ENCODE assay signal across 1 cellular context in genomic region chr9:37466037-37466709, GRCh38.
TF ChIP-seq lines count a peak whose summit lies in the region.

No MANE protein-coding gene starts in this region.

TF ChIP-seq in HEK293, 187 proteins besides CTCF, POLR2A, EP300 and RAD21 (continued from another document):
- TF ChIP-seq, protein P1, sequence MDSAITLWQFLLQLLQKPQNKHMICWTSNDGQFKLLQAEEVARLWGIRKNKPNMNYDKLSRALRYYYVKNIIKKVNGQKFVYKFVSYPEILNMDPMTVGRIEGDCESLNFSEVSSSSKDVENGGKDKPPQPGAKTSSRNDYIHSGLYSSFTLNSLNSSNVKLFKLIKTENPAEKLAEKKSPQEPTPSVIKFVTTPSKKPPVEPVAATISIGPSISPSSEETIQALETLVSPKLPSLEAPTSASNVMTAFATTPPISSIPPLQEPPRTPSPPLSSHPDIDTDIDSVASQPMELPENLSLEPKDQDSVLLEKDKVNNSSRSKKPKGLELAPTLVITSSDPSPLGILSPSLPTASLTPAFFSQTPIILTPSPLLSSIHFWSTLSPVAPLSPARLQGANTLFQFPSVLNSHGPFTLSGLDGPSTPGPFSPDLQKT (IDR thresholded peaks at IDR 0.05; ENCODE audit: borderline replicate concordance, low read depth, low read length): no peak
- TF ChIP-seq REPIN1 (tag by site-specific recombination; IDR thresholded peaks at IDR 0.05; ENCODE audit: low read depth) (no peak), ZBTB8A (tag by site-specific recombination; IDR thresholded peaks at IDR 0.05) (peak; percentile 99; the same call in 1 of the 2 replicates), ZSCAN23 (tag by site-specific recombination; IDR thresholded peaks at IDR 0.05) (no peak), ZNF335 (tag by site-specific recombination; conservative IDR thresholded peaks at IDR 0.05) (peak; percentile 62; the same call in 1 of the 2 replicates), BCL11A (tag by site-specific recombination; IDR thresholded peaks at IDR 0.05; ENCODE audit: low read depth) (0 out of 2 replicates have a peak, but pooled peaks have one; percentile 19), REST (tag by site-specific recombination; IDR thresholded peaks at IDR 0.05) (peak; percentile 72), ZEB2 (tag by site-specific recombination; IDR thresholded peaks at IDR 0.05) (peak; percentile 27; the same call in 1 of the 2 replicates), ZNF223 (tag by site-specific recombination; IDR thresholded peaks at IDR 0.05) (no peak), ZNF362 (tag by site-specific recombination; IDR thresholded peaks at IDR 0.05) (no peak), ZIC2 (tag by site-specific recombination; IDR thresholded peaks at IDR 0.05) (peak; percentile 45; the same call in 1 of the 2 replicates), ZNF48 (tag by site-specific recombination; IDR thresholded peaks at IDR 0.05) (no peak), ZNF10 (tag by site-specific recombination; IDR thresholded peaks at IDR 0.05) (peak; percentile 27; the same call in 1 of the 2 replicates), ZNF2 (tag by site-specific recombination; IDR thresholded peaks at IDR 0.05) (0 out of 2 replicates have a peak, but pooled peaks have one; percentile 13), ZNF529 (tag by site-specific recombination; IDR thresholded peaks at IDR 0.05; ENCODE audit: insufficient replicate concordance) (no peak), ZNF24 (tag by site-specific recombination; IDR thresholded peaks at IDR 0.05) (0 out of 2 replicates have a peak, but pooled peaks have one; percentile 31), ZNF169 (tag by site-specific recombination; IDR thresholded peaks at IDR 0.05) (no peak), SP3 (tag by site-specific recombination; IDR thresholded peaks at IDR 0.05) (0 out of 2 replicates have a peak, but pooled peaks have one; percentile 24), KLF8 (tag by site-specific recombination; IDR thresholded peaks at IDR 0.05) (peak; percentile 22; the same call in 1 of the 2 replicates), ZBTB20 (tag by site-specific recombination; IDR thresholded peaks at IDR 0.05) (peak; percentile 81), OVOL3 (tag by site-specific recombination; IDR thresholded peaks at IDR 0.05) (no peak), ZFP69B (tag by site-specific recombination; IDR thresholded peaks at IDR 0.05) (no peak), ZNF423 (tag by site-specific recombination; IDR thresholded peaks at IDR 0.05) (0 out of 2 replicates have a peak, but pooled peaks have one; percentile 16)
- TF ChIP-seq, protein P2, sequence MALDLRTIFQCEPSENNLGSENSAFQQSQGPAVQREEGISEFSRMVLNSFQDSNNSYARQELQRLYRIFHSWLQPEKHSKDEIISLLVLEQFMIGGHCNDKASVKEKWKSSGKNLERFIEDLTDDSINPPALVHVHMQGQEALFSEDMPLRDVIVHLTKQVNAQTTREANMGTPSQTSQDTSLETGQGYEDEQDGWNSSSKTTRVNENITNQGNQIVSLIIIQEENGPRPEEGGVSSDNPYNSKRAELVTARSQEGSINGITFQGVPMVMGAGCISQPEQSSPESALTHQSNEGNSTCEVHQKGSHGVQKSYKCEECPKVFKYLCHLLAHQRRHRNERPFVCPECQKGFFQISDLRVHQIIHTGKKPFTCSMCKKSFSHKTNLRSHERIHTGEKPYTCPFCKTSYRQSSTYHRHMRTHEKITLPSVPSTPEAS (tag by site-specific recombination; IDR thresholded peaks at IDR 0.05): peak; percentile 32; the same call in 1 of the 2 replicates
- TF ChIP-seq, protein P3, sequence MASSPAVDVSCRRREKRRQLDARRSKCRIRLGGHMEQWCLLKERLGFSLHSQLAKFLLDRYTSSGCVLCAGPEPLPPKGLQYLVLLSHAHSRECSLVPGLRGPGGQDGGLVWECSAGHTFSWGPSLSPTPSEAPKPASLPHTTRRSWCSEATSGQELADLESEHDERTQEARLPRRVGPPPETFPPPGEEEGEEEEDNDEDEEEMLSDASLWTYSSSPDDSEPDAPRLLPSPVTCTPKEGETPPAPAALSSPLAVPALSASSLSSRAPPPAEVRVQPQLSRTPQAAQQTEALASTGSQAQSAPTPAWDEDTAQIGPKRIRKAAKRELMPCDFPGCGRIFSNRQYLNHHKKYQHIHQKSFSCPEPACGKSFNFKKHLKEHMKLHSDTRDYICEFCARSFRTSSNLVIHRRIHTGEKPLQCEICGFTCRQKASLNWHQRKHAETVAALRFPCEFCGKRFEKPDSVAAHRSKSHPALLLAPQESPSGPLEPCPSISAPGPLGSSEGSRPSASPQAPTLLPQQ (tag by site-specific recombination; IDR thresholded peaks at IDR 0.05): no peak
- TF ChIP-seq, protein P4, sequence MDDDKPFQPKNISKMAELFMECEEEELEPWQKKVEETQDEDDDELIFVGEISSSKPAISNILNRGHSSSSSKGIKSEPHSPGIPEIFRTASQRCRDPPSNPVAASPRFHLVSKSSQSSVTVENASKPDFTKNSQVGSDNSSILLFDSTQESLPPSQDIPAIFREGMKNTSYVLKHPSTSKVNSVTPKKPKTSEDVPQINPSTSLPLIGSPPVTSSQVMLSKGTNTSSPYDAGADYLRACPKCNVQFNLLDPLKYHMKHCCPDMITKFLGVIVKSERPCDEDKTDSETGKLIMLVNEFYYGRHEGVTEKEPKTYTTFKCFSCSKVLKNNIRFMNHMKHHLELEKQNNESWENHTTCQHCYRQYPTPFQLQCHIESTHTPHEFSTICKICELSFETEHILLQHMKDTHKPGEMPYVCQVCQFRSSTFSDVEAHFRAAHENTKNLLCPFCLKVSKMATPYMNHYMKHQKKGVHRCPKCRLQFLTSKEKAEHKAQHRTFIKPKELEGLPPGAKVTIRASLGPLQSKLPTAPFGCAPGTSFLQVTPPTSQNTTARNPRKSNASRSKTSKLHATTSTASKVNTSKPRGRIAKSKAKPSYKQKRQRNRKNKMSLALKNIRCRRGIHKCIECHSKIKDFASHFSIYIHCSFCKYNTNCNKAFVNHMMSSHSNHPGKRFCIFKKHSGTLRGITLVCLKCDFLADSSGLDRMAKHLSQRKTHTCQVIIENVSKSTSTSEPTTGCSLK (tag by site-specific recombination; IDR thresholded peaks at IDR 0.05): no peak
- TF ChIP-seq, protein P5, sequence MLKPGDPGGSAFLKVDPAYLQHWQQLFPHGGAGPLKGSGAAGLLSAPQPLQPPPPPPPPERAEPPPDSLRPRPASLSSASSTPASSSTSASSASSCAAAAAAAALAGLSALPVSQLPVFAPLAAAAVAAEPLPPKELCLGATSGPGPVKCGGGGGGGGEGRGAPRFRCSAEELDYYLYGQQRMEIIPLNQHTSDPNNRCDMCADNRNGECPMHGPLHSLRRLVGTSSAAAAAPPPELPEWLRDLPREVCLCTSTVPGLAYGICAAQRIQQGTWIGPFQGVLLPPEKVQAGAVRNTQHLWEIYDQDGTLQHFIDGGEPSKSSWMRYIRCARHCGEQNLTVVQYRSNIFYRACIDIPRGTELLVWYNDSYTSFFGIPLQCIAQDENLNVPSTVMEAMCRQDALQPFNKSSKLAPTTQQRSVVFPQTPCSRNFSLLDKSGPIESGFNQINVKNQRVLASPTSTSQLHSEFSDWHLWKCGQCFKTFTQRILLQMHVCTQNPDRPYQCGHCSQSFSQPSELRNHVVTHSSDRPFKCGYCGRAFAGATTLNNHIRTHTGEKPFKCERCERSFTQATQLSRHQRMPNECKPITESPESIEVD (tag by site-specific recombination; IDR thresholded peaks at IDR 0.05): no peak
- TF ChIP-seq, protein P6, sequence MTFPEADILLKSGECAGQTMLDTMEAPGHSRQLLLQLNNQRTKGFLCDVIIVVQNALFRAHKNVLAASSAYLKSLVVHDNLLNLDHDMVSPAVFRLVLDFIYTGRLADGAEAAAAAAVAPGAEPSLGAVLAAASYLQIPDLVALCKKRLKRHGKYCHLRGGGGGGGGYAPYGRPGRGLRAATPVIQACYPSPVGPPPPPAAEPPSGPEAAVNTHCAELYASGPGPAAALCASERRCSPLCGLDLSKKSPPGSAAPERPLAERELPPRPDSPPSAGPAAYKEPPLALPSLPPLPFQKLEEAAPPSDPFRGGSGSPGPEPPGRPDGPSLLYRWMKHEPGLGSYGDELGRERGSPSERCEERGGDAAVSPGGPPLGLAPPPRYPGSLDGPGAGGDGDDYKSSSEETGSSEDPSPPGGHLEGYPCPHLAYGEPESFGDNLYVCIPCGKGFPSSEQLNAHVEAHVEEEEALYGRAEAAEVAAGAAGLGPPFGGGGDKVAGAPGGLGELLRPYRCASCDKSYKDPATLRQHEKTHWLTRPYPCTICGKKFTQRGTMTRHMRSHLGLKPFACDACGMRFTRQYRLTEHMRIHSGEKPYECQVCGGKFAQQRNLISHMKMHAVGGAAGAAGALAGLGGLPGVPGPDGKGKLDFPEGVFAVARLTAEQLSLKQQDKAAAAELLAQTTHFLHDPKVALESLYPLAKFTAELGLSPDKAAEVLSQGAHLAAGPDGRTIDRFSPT (tag by site-specific recombination; IDR thresholded peaks at IDR 0.05): peak; percentile 83; the same call in 1 of the 2 replicates
